11 cellular contexts compared by ENCODE assay signal in the genomic region with DNA sequence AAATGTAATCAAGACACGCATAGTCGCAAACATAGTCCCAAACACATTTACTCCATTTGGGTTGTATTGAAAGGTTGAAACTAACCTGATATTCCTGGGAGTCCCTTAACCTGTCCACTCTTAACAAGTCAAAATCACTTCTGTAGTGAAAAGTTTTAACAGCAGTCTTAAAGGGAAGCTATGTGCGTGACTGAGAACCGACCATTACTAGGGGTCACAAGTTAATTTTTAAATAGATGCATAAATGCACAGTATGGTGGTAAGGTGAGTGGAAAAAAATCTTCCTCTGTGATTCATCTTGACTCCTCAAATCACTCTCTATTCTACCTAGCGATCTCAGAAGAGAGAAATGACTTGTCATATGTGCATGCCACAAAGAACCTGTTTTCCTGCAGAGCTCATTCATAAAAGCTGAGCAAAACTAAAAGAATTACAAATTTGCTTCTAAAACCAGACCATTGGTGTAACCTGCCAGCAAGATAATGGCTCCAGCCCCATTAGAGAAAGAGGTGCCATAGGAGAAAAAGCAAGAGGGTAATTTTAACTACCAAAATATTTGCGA. TPM values are rescaled to one million over a fixed set of nuclear protein-coding genes. Genes with fewer than 3 reads are reported as not detected.
DNase-seq lines count a peak whose midpoint lies in the region; ATAC-seq and TF ChIP-seq lines count a peak whose summit lies in the region.
"Had no signal": no experiment of that assay in that cellular context is flagged by ENCODE, and none has a peak within 500 bp of the region (broad histone marks: within the 10 kb centered on the region; RNA-seq: fewer than 3 reads in every experiment).

No MANE protein-coding gene starts in this region.

- H3K4me3 ChIP-seq in suprapubic skin, result no peak overlapping the region
- H3K4me3 ChIP-seq in HAP-1, result no peak overlapping the region

- H3K36me3 ChIP-seq in suprapubic skin (no peaks in the 10 kb centered on the region), HAP-1 (replicated peaks) (no peaks in the 10 kb centered on the region)

- no peaks in the 10 kb centered on the region for H3K27me3 Mint-ChIP-seq in central memory CD8-positive, alpha-beta T cell

- no peak overlapping the region for H3K27ac ChIP-seq in suprapubic skin

- H3K4me1 Mint-ChIP-seq in central memory CD8-positive, alpha-beta T cell, result peaks cover 15% of the 10 kb centered on the region

- no peaks in the 10 kb centered on the region for H3K9me3 Mint-ChIP-seq in central memory CD8-positive, alpha-beta T cell

- H3K4me3 Mint-ChIP-seq in central memory CD8-positive, alpha-beta T cell, result peak overlapping the region; percentile 67

- peaks cover 9% of the 10 kb centered on the region for H3K36me3 Mint-ChIP-seq in central memory CD8-positive, alpha-beta T cell (ENCODE audit: insufficient read depth)

- peak; percentile 75 for ATAC-seq in GM18502 (IDR thresholded peaks at IDR 0.05; ENCODE audit: poor library complexity, unreplicated experiment)
- ATAC-seq in HG03139 (IDR thresholded peaks at IDR 0.05; ENCODE audit: unreplicated experiment), result peak; percentile 74
- no peak for ATAC-seq in central memory CD8-positive, alpha-beta T cell (replicated peaks; ENCODE audit: extremely low read depth, poor library complexity, severe bottlenecking)

- TF ChIP-seq EP300 in suprapubic skin (IDR thresholded peaks at IDR 0.05), result no peak

- WGBS in suprapubic skin, result 87% methylated on average over 6 of the region's 6 CpGs

- DNase-seq in GM20000 (ENCODE audit: low spot score), result peak; percentile 48
- no peak for DNase-seq in central memory CD8-positive, alpha-beta T cell (ENCODE audit: low spot score in 2 of 2)
- DNase-seq in NCI-H774 (lab: John Stamatoyannopoulos, UW), result no peak
- no peak for DNase-seq in suprapubic skin (ENCODE audit: low spot score in 2 of 2)
- DNase-seq in HAP-1 (ENCODE audit: low spot score in 2 of 2), result no peak
- DNase-seq in SK-N-DZ (ENCODE audit: low spot score), result no peak
- DNase-seq: activated CD8-positive, alpha-beta memory T cell treated with anti-CD3 and anti-CD28 coated beads, Interleukin-2, amount 50 U/mL, for 4 hours; erythroblast had no signal

- no peaks in the 10 kb centered on the region for H3K4me1 ChIP-seq in suprapubic skin
- no peaks in the 10 kb centered on the region for H3K4me1 ChIP-seq in HAP-1

- TF ChIP-seq POLR2A in suprapubic skin (IDR thresholded peaks at IDR 0.05), result no peak

- in situ Hi-C loops in HAP-1 (cut with MboI; ENCODE audit: low sequenced_read_pairs), result no loop called here

- no peaks in the 10 kb centered on the region for H3K9me3 ChIP-seq in suprapubic skin
- H3K9me3 ChIP-seq in HAP-1, result no peaks in the 10 kb centered on the region

- TF ChIP-seq CTCF in GM20000 (IDR thresholded peaks at IDR 0.05; ENCODE audit: extremely low read depth, missing control alignments), result no peak
- TF ChIP-seq CTCF in suprapubic skin (IDR thresholded peaks at IDR 0.05), result no peak

- H3K27ac Mint-ChIP-seq in central memory CD8-positive, alpha-beta T cell (ENCODE audit: low read depth), result peak overlapping the region; percentile 49

- H3K27me3 ChIP-seq in suprapubic skin, result peaks cover 4% of the 10 kb centered on the region
- H3K27me3 ChIP-seq in HAP-1 (ENCODE audit: low read depth), result 0 out of 2 replicates have a peak, but pooled peaks cover 3% of the 10 kb centered on the region

RNA-seq across cellular contexts. Expression of a gene that starts 4.8 kb away (rescaled TPM):
- total RNA-seq in suprapubic skin, result not detected
- polyA plus RNA-seq in SK-N-DZ (2014; cell fraction: cytosol; rRNA removed), result 1.9 and 2.3 TPM in 2 replicates
- 1.5 and 2.2 TPM in 2 replicates for polyA plus RNA-seq in SK-N-DZ (2014; cell fraction: nucleus; rRNA removed)
- total RNA-seq: myocyte had no signal

RNA-seq across cellular contexts. Expression of a gene that starts 13.8 kb away (rescaled TPM):
- total RNA-seq in suprapubic skin, result 100 to 1,000 TPM; 137 to 319 (median 159) TPM
- 112 and 118 TPM in 2 replicates for polyA plus RNA-seq in SK-N-DZ (2014; cell fraction: cytosol; rRNA removed)
- 158 and 217 TPM in 2 replicates for polyA plus RNA-seq in SK-N-DZ (2014; cell fraction: nucleus; rRNA removed)

RNA-seq across cellular contexts. Expression of a gene that starts 39.1 kb away (rescaled TPM):
- total RNA-seq in suprapubic skin, result not detected
- not detected in 2 replicates for polyA plus RNA-seq in SK-N-DZ (2014; cell fraction: cytosol; rRNA removed)
- not detected in 2 replicates for polyA plus RNA-seq in SK-N-DZ (2014; cell fraction: nucleus; rRNA removed)
- total RNA-seq: myocyte had no signal

RNA-seq across cellular contexts. Expression of a gene that starts 56.9 kb away (rescaled TPM):
- 10 to 100 TPM; 13.2 to 41.3 (median 21.7) TPM for total RNA-seq in suprapubic skin
- 20.0 and 27.8 TPM in 2 replicates for polyA plus RNA-seq in SK-N-DZ (2014; cell fraction: cytosol; rRNA removed)
- polyA plus RNA-seq in SK-N-DZ (2014; cell fraction: nucleus; rRNA removed), result 28.5 and 30.1 TPM in 2 replicates
